21 cellular contexts compared by ENCODE assay signal in the genomic region with DNA sequence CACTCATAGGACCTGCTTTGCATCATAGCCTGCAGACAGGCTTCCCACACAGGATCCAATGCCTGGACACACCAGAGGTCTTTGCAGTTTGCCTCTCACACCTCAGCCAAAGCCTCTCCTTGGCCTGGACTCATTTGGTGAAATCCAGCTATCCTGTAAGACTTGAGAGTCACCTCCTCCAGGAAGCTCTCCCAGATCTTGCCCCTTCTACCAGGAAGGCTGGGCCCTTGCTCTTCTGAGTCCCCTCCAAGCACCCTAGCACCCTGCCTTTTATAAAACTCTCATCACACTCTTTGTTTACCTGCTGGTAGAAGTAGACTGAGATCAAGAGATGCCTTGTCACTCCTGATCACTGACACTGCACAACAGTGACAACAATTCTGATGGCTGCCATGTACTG.
DNase-seq lines count a peak whose midpoint lies in the region; ATAC-seq, FAIRE-seq and TF ChIP-seq lines count a peak whose summit lies in the region.
"Had no signal": no experiment of that assay in that cellular context is flagged by ENCODE, and none has a peak within 500 bp of the region (broad histone marks: within the 10 kb centered on the region; RNA-seq: fewer than 3 reads in every experiment).

No MANE protein-coding gene starts in this region.

- no peak overlapping the region for H3K18ac ChIP-seq in trophoblast cell (ENCODE audit: low read length)

- CTCF ChIA-PET in GM12878 (lab: Yijun Ruan, JAX) = no interaction called here
- CTCF ChIA-PET in endothelial cell of umbilical vein (lab: Charles Lee) = interaction anchor here (0.9 to 2.6 kb wide), 4 partner anchors 12 to 132 kb away, joined by 3 to 18 read pairs (median 5); a partner anchor contains a TSS

- intact Hi-C loops in GM12878 (cut with micrococcal nuclease; ENCODE audit: unreplicated experiment) (no loop called here), endothelial cell of umbilical vein (cut with micrococcal nuclease) (no loop called here)

- no peak overlapping the region for H3K23ac ChIP-seq in trophoblast cell (ENCODE audit: low read length)

- no peaks in the 10 kb centered on the region for H3K9me2 ChIP-seq in GM23338 (ENCODE audit: insufficient read depth)

- peaks cover 19% of the 10 kb centered on the region for H3F3A ChIP-seq in GM23338 (replicated peaks; ENCODE audit: low read depth)

- H3K4me3 ChIP-seq in GM23338 (no peak overlapping the region), GM12878 (no peak overlapping the region), endothelial cell of umbilical vein (replicated peaks in 1 of 3; ENCODE audit: insufficient read depth in 1 of 3, low read depth in 1 of 3, low read length in 3 of 3) (no peak overlapping the region), trophoblast cell (ENCODE audit: low read depth, low read length) (no peak overlapping the region)

- DNase-seq in GM23338 (ENCODE audit: low spot score) = no peak
- DNase-seq in GM12878 (ENCODE audit: low read depth, low spot score) = no peak
- DNase-seq in endothelial cell of umbilical vein (ENCODE audit: low read depth, low spot score) = no peak
- no peak for DNase-seq in trophoblast cell
- no peak for DNase-seq in progenitor cell of endocrine pancreas (ENCODE audit: low spot score, unreplicated experiment)
- no peak for DNase-seq in NCI-H128 (lab: John Stamatoyannopoulos, UW; ENCODE audit: unreplicated experiment)
- no peak for DNase-seq in HK-2 (ENCODE audit: unreplicated experiment)
- DNase-seq: ACHN, Calu3, GOT3, HCEC 1CT, Karpas-422, NCI-H1105, NCI-H146, NCI-H1930, NCI-H524 treated with DMSO at 0.1 percent for 48 hours, Right ventricle myocardium superior, RPMI8226 had no signal

- no peak for ATAC-seq in GM23338
- ATAC-seq in GM12878 = no peak
- ATAC-seq in GM19395 (IDR thresholded peaks at IDR 0.05; ENCODE audit: unreplicated experiment) = no peak

- peaks cover 52% of the 10 kb centered on the region for H3K4me1 ChIP-seq in GM23338 (ENCODE audit: insufficient read depth)
- no peaks in the 10 kb centered on the region for H3K4me1 ChIP-seq in GM12878 (ENCODE audit: control insufficient read depth, insufficient read depth, low read length)
- peaks cover 29% of the 10 kb centered on the region for H3K4me1 ChIP-seq in endothelial cell of umbilical vein (ENCODE audit: control insufficient read depth, extremely low read depth, insufficient read depth, low read length)
- H3K4me1 ChIP-seq in trophoblast cell (ENCODE audit: control insufficient read depth in 1 of 2, insufficient read depth in 2 of 2, low read length in 2 of 2) = peaks cover 10% of the 10 kb centered on the region in 2 experiments

- H3K4me3 Mint-ChIP-seq in GM23338 (no peak overlapping the region; the same call in 2 of the 3 replicates), progenitor cell of endocrine pancreas (ENCODE audit: low read depth) (no peak overlapping the region)

- SMC1A ChIA-PET in GM12878 (lab: Charles Lee; ENCODE audit: uncharacterized antibody, unreplicated experiment) = no interaction called here

- H3K4ac ChIP-seq in trophoblast cell (ENCODE audit: low read depth, low read length) = no peak overlapping the region

- no peaks in the 10 kb centered on the region; the same call in 2 of the 3 replicates for H3K9me3 Mint-ChIP-seq in GM23338
- peaks cover 3% of the 10 kb centered on the region for H3K9me3 Mint-ChIP-seq in progenitor cell of endocrine pancreas (ENCODE audit: low read depth)
- H3K9me3 Mint-ChIP-seq: CD14-positive monocyte had no signal

- H3K27me3 Mint-ChIP-seq in GM23338 (ENCODE audit: insufficient read depth, low read depth, poor library complexity) (peaks cover 17% of the 10 kb centered on the region), progenitor cell of endocrine pancreas (peaks cover 45% of the 10 kb centered on the region)

- in situ Hi-C loops in GM12878 (cut with MboI) = no loop called here

- no peak overlapping the region for H3K14ac ChIP-seq in trophoblast cell (ENCODE audit: low read length)

- H2AFZ ChIP-seq in GM23338 = no peak overlapping the region
- H2AFZ ChIP-seq in GM12878 (ENCODE audit: control insufficient read depth, low read depth, low read length) = no peak overlapping the region
- peak overlapping the region; percentile 18 for H2AFZ ChIP-seq in endothelial cell of umbilical vein (ENCODE audit: low read depth, low read length)
- H2AFZ ChIP-seq in trophoblast cell (ENCODE audit: insufficient read depth, low read length, poor library complexity) = no peak overlapping the region

- H2BK5ac ChIP-seq in trophoblast cell (ENCODE audit: low read depth, low read length, poor library complexity) = no peak overlapping the region

- H3K36me3 Mint-ChIP-seq in GM23338 (ENCODE audit: low read depth) = no peaks in the 10 kb centered on the region
- no peaks in the 10 kb centered on the region for H3K36me3 Mint-ChIP-seq in progenitor cell of endocrine pancreas (ENCODE audit: insufficient read depth)
- H3K36me3 Mint-ChIP-seq: CD14-positive monocyte had no signal

- no peaks in the 10 kb centered on the region for H3K79me1 ChIP-seq in trophoblast cell (ENCODE audit: low read length)

- H3K79me2 ChIP-seq in GM23338 (replicated peaks; ENCODE audit: insufficient read depth) (no peaks in the 10 kb centered on the region), GM12878 (ENCODE audit: control insufficient read depth, insufficient read depth, low read length) (no peaks in the 10 kb centered on the region), endothelial cell of umbilical vein (ENCODE audit: control insufficient read depth, insufficient read depth, low read length) (no peaks in the 10 kb centered on the region), trophoblast cell (ENCODE audit: control insufficient read depth, insufficient read depth, low read length, poor library complexity) (no peaks in the 10 kb centered on the region)

- H3K27ac Mint-ChIP-seq in GM23338 = no peak overlapping the region
- no peak overlapping the region for H3K27ac Mint-ChIP-seq in progenitor cell of endocrine pancreas

- no peaks in the 10 kb centered on the region for H3K9me1 ChIP-seq in endothelial cell of umbilical vein (replicated peaks; ENCODE audit: control insufficient read depth, extremely low read depth, insufficient read depth, low read length)

- H4K20me1 ChIP-seq in GM23338 (replicated peaks; ENCODE audit: insufficient read depth) (no peaks in the 10 kb centered on the region), GM12878 (ENCODE audit: control insufficient read depth, insufficient read depth) (no peaks in the 10 kb centered on the region), endothelial cell of umbilical vein (replicated peaks; ENCODE audit: control insufficient read depth, extremely low read depth, insufficient read depth, low read length) (no peaks in the 10 kb centered on the region)

- TF ChIP-seq RAD21 in GM12878 (IDR thresholded peaks at IDR 0.05; ENCODE audit: insufficient read depth, low read depth, low read length) = no peak

- RAD21 ChIA-PET in GM12878 (lab: Charles Lee; ENCODE audit: unreplicated experiment) = interaction anchor here (0.5 kb wide), 1 partner anchor 378 kb away, joined by 3 read pairs; no protein-coding TSS in a partner anchor

- TF ChIP-seq CTCF in GM23338 (conservative IDR thresholded peaks at IDR 0.05; ENCODE audit: low read depth in 2 of 2) (no peak), GM12878 (IDR thresholded peaks at IDR 0.05 in 2 of 3, conservative IDR thresholded peaks at IDR 0.05 in 1 of 3; ENCODE audit: control insufficient read depth in 2 of 3, extremely low read depth in 1 of 3, insufficient read depth in 1 of 3, low read depth in 3 of 3, low read length in 3 of 3) (no peak), endothelial cell of umbilical vein (IDR thresholded peaks at IDR 0.05; ENCODE audit: extremely low read depth in 1 of 2, insufficient read depth in 1 of 2, low read depth in 1 of 2, low read length in 2 of 2) (no peak), progenitor cell of endocrine pancreas (IDR thresholded peaks at IDR 0.05; ENCODE audit: unreplicated experiment) (no peak)

- H4K8ac ChIP-seq in trophoblast cell (ENCODE audit: low read depth, low read length) = no peak overlapping the region

- TF ChIP-seq POLR2A in GM12878 (IDR thresholded peaks at IDR 0.05; ENCODE audit: low read depth, low read length) = no peak
- TF ChIP-seq POLR2A in endothelial cell of umbilical vein (IDR thresholded peaks at IDR 0.05; ENCODE audit: low read depth, low read length) = no peak

- no peak for TF ChIP-seq EP300 in GM12878 (IDR thresholded peaks at IDR 0.05; ENCODE audit: borderline replicate concordance in 1 of 2, control insufficient read depth in 1 of 2, low read depth in 2 of 2, low read length in 2 of 2)

- H3K36me3 ChIP-seq in GM23338 (ENCODE audit: insufficient read depth) (no peaks in the 10 kb centered on the region), GM12878 (ENCODE audit: control insufficient read depth in 2 of 2, insufficient read depth in 2 of 2, low read length in 1 of 2) (no peaks in the 10 kb centered on the region), endothelial cell of umbilical vein (ENCODE audit: control insufficient read depth in 2 of 2, extremely low read depth in 1 of 2, insufficient read depth in 2 of 2, low read length in 2 of 2) (no peaks in the 10 kb centered on the region), trophoblast cell (ENCODE audit: control insufficient read depth in 1 of 2, insufficient read depth in 2 of 2, low read length in 2 of 2) (peaks cover 0 to 2% of the 10 kb centered on the region in 2 experiments)
- H3K36me3 ChIP-seq: BE2C had no signal

- dilution Hi-C loops in endothelial cell of umbilical vein (cut with MboI; ENCODE audit: extremely low pct_ligation_motif_present, low sequenced_read_pairs) = no loop called here

- POLR2A ChIA-PET in GM12878 (lab: Charles Lee) = interaction anchor here (1.0 kb wide), 1 partner anchor 11 kb away, joined by 3 read pairs; no protein-coding TSS in a partner anchor
- POLR2A ChIA-PET in endothelial cell of umbilical vein (lab: Charles Lee) = no interaction called here

- no peak overlapping the region for H2BK120ac ChIP-seq in trophoblast cell (ENCODE audit: insufficient read depth, low read length, poor library complexity)

- H2BK12ac ChIP-seq in trophoblast cell (ENCODE audit: low read length) = no peak overlapping the region

- H3K4me2 ChIP-seq in GM23338 (peak overlapping the region; percentile 32; the same call in 1 of the 2 replicates), GM12878 (ENCODE audit: control insufficient read depth, insufficient read depth) (no peak overlapping the region), endothelial cell of umbilical vein (ENCODE audit: insufficient read depth, low read length) (no peak overlapping the region), trophoblast cell (ENCODE audit: low read length) (peak overlapping the region; percentile 5)

- peaks cover 60% of the 10 kb centered on the region for H3K4me1 Mint-ChIP-seq in GM23338
- H3K4me1 Mint-ChIP-seq in progenitor cell of endocrine pancreas (ENCODE audit: low read depth) = peaks cover 3% of the 10 kb centered on the region

- H3K9me3 ChIP-seq in GM12878 (replicated peaks; ENCODE audit: control insufficient read depth, insufficient read depth, low read length) (no peaks in the 10 kb centered on the region), endothelial cell of umbilical vein (replicated peaks; ENCODE audit: control insufficient read depth, insufficient read depth, low read length) (no peaks in the 10 kb centered on the region), trophoblast cell (ENCODE audit: insufficient read depth, low read depth, low read length) (peaks cover 2% of the 10 kb centered on the region)
- H3K9me3 ChIP-seq: BE2C had no signal

- H3K27ac ChIP-seq in GM23338 (ENCODE audit: low read depth) (no peak overlapping the region), GM12878 (ENCODE audit: control insufficient read depth, insufficient read depth) (no peak overlapping the region), endothelial cell of umbilical vein (ENCODE audit: insufficient read depth, low read depth, low read length) (no peak overlapping the region), trophoblast cell (ENCODE audit: low read depth, low read length) (no peak overlapping the region)

- no peak overlapping the region for H4K12ac ChIP-seq in trophoblast cell (ENCODE audit: low read depth, low read length)

- FAIRE-seq in GM12878 (lab: Jason Lieb, UNC) = peak; percentile 13
- no peak for FAIRE-seq in endothelial cell of umbilical vein (lab: Jason Lieb, UNC)

- no peak overlapping the region for H4K91ac ChIP-seq in trophoblast cell (ENCODE audit: low read depth, low read length)

- H3K27me3 ChIP-seq in GM23338 (ENCODE audit: insufficient read depth) (no peaks in the 10 kb centered on the region), GM12878 (replicated peaks in 1 of 2; ENCODE audit: control insufficient read depth in 2 of 2, insufficient read depth in 2 of 2, low read length in 1 of 2) (no peaks in the 10 kb centered on the region; a peak in 1 of 4 replicates), endothelial cell of umbilical vein (ENCODE audit: control insufficient read depth in 2 of 2, insufficient read depth in 2 of 2, low read length in 2 of 2) (no peaks in the 10 kb centered on the region), trophoblast cell (ENCODE audit: insufficient read depth, low read length) (no peaks in the 10 kb centered on the region)
- H3K27me3 ChIP-seq: BE2C had no signal

- BruUV-seq in GM12878 (replicated peaks; lab: Mats Ljungman, UMichigan) (no TSS peak), endothelial cell of umbilical vein (replicated peaks; lab: Mats Ljungman, UMichigan) (no TSS peak)

- H3K9ac ChIP-seq in GM12878 (ENCODE audit: control insufficient read depth, insufficient read depth, low read length) (no peak overlapping the region), endothelial cell of umbilical vein (replicated peaks; ENCODE audit: extremely low read depth, insufficient read depth, low read length) (no peak overlapping the region), trophoblast cell (ENCODE audit: low read length) (no peak overlapping the region)

- no peak overlapping the region for H2AK5ac ChIP-seq in trophoblast cell (ENCODE audit: low read length)

Comparison
In these comparisons a context has a peak if more than half of its experiments do, and no peak if none do; other contexts are left out.
1. H3K4me2 ChIP-seq: peak in GM23338 (single experiment) and trophoblast cell (single experiment); none in GM12878 (single experiment) and endothelial cell of umbilical vein (single experiment).